24 cellular contexts compared by ENCODE assay signal in genomic region chr19:49479975-49480628, GRCh38. TPM values are rescaled to one million over a fixed set of nuclear protein-coding genes. Genes with fewer than 3 reads are reported as not detected.
A peak's percentile ranks its signal among the peaks of the same experiment; 100 is the strongest.
DNase-seq lines count a peak whose midpoint lies in the region; ATAC-seq, FAIRE-seq and TF ChIP-seq lines count a peak whose summit lies in the region.
"Had no signal": no experiment of that assay in that cellular context is flagged by ENCODE, and none has a peak within 500 bp of the region (broad histone marks: within the 10 kb centered on the region; RNA-seq: fewer than 3 reads in every experiment).

No MANE protein-coding gene starts in this region.

- H3K9ac ChIP-seq in K562 (ENCODE audit: insufficient read depth in 1 of 2, low read depth in 2 of 2, low read length in 2 of 2) = peak overlapping the region in 1 of 2 experiments; percentile 76; a peak in 1 of 4 replicates
- H3K9ac ChIP-seq: GM23248 had no signal

- no TSS peak for BruUV-seq in K562 (replicated peaks; lab: Mats Ljungman, UMichigan)

- TF ChIP-seq CTCF in K562 (IDR thresholded peaks at IDR 0.05 in 2 of 3, conservative IDR thresholded peaks at IDR 0.05 in 1 of 3; ENCODE audit: insufficient read depth in 2 of 3, low read depth in 1 of 3, low read length in 3 of 3) (no peak), ovary (IDR thresholded peaks at IDR 0.05) (no peak)

- CTCF ChIA-PET in T-cell (lab: Charles Lee) = interaction anchor here in 1 of 2 donors (0.6 kb wide), 1 partner anchor 10 kb away, joined by 10 read pairs; no protein-coding TSS in a partner anchor
- CTCF ChIA-PET in K562 (lab: Yijun Ruan, JAX; ENCODE audit: low intra/inter-chr PET ratio) = no interaction called here

- H3K4me1 ChIP-seq in K562 (replicated peaks in 1 of 2; ENCODE audit: control insufficient read depth in 2 of 2, insufficient read depth in 2 of 2, low read length in 2 of 2) (peaks cover 0 to 35% of the 10 kb centered on the region in 2 experiments; a peak in 3 of 5 replicates), ovary (ENCODE audit: insufficient read depth) (no peaks in the 10 kb centered on the region)
- H3K4me1 ChIP-seq: SJCRH30 had no signal

- intact Hi-C loops in K562 (cut with micrococcal nuclease) = no loop called here
- intact Hi-C loops in ovary (cut with DNase I) = loop anchor here in 2 of 4 donors (10.0 kb wide), 2 partner anchors 195 to 205 kb away; partner anchors contain the start of genes ADM5 (in 1 of the 2) and PRMT1 (in 1 of the 2)

- H3K27me3 ChIP-seq in K562 (ENCODE audit: control insufficient read depth in 2 of 2, insufficient read depth in 2 of 2, low read length in 2 of 2) (no peaks in the 10 kb centered on the region), ovary (no peaks in the 10 kb centered on the region)
- H3K27me3 ChIP-seq: MG63, SJCRH30 had no signal

- H3K4me3 ChIP-seq in K562 (no peak overlapping the region), ovary (no peak overlapping the region)
- H3K4me3 ChIP-seq: GM23248, MG63, SJCRH30 had no signal

- H3K9me3 Mint-ChIP-seq in activated T-cell treated with anti-CD3 and anti-CD28 coated beads, Interleukin-2, amount 50 U/mL, for 24 hours = no peaks in the 10 kb centered on the region
- H3K9me3 Mint-ChIP-seq in T-cell = no peaks in the 10 kb centered on the region
- H3K9me3 Mint-ChIP-seq in stimulated activated effector memory CD8-positive, alpha-beta T cell treated with anti-CD3 and anti-CD28 coated beads, Interleukin-12 subunit alpha, Interleukin-12 subunit beta, amount 100 ng/mL, for 72 hours = no peaks in the 10 kb centered on the region

- no peaks in the 10 kb centered on the region for H4K20me1 ChIP-seq in K562 (replicated peaks; ENCODE audit: control insufficient read depth, insufficient read depth, low read length)

- H3K9me3 ChIP-seq in K562 (replicated peaks; ENCODE audit: control insufficient read depth, insufficient read depth, low read depth, low read length) (no peaks in the 10 kb centered on the region), ovary (no peaks in the 10 kb centered on the region)
- H3K9me3 ChIP-seq: MG63, SJCRH30 had no signal

- FAIRE-seq in K562 (lab: Jason Lieb, UNC) = no peak
- FAIRE-seq: D721Med, RCC 7860 had no signal

- no peak for TF ChIP-seq POLR2A in K562 (conservative IDR thresholded peaks at IDR 0.05)
- TF ChIP-seq POLR2A in ovary (IDR thresholded peaks at IDR 0.05) = no peak

- H3K36me3 Mint-ChIP-seq in activated T-cell treated with anti-CD3 and anti-CD28 coated beads, Interleukin-2, amount 50 U/mL, for 24 hours (ENCODE audit: low read depth) = peaks cover 70% of the 10 kb centered on the region
- H3K36me3 Mint-ChIP-seq in T-cell = peaks cover 19% of the 10 kb centered on the region
- H3K36me3 Mint-ChIP-seq in stimulated activated effector memory CD8-positive, alpha-beta T cell treated with anti-CD3 and anti-CD28 coated beads, Interleukin-12 subunit alpha, Interleukin-12 subunit beta, amount 100 ng/mL, for 72 hours = peaks cover 99% of the 10 kb centered on the region

- POLR2A ChIA-PET in T-cell (lab: Charles Lee) (interaction anchor here (0.6 kb wide), 2 partner anchors 14 to 36 kb away, joined by 3 to 4 read pairs; no protein-coding TSS in a partner anchor), K562 (lab: Yijun Ruan, JAX) (interaction anchor here (1.7 to 2.4 kb wide), 2 partner anchors 9 to 16 kb away, joined by 5 to 9 read pairs; partner anchors contain the start of gene RPS11)

- TF ChIP-seq EP300 in K562 (IDR thresholded peaks at IDR 0.05; ENCODE audit: low read length) (no peak), ovary (IDR thresholded peaks at IDR 0.05) (no peak)

- H3K27me3 Mint-ChIP-seq in activated T-cell treated with anti-CD3 and anti-CD28 coated beads, Interleukin-2, amount 50 U/mL, for 24 hours = no peaks in the 10 kb centered on the region
- H3K27me3 Mint-ChIP-seq in T-cell = no peaks in the 10 kb centered on the region

- no peak for TF ChIP-seq RAD21 in K562 (CRISPR knock-in tag; conservative IDR thresholded peaks at IDR 0.05 in 1 of 2, IDR thresholded peaks at IDR 0.05 in 1 of 2)

- peaks cover 31% of the 10 kb centered on the region for H3K4me1 Mint-ChIP-seq in activated T-cell treated with anti-CD3 and anti-CD28 coated beads, Interleukin-2, amount 50 U/mL, for 24 hours (ENCODE audit: low read depth)
- H3K4me1 Mint-ChIP-seq in T-cell = peaks cover 25 to 44% (median 34%) of the 10 kb centered on the region in 3 donors
- H3K4me1 Mint-ChIP-seq in stimulated activated effector memory CD8-positive, alpha-beta T cell treated with anti-CD3 and anti-CD28 coated beads, Interleukin-12 subunit alpha, Interleukin-12 subunit beta, amount 100 ng/mL, for 72 hours = peaks cover 16% of the 10 kb centered on the region

- H2AFZ ChIP-seq in K562 (ENCODE audit: low read depth, low read length) = no peak overlapping the region
- H2AFZ ChIP-seq: GM23248 had no signal

- no peak overlapping the region for H3K4me2 ChIP-seq in K562 (ENCODE audit: insufficient read depth, low read length)

- no peaks in the 10 kb centered on the region for H3K9me1 ChIP-seq in K562 (ENCODE audit: control insufficient read depth, insufficient read depth, low read length)

- WGBS in K562 (ENCODE audit: insufficient coverage, low coverage, missing lambda C conversion rate) = 91% methylated on average over 10 of the region's 14 CpGs
- WGBS in ovary, 3 donors = 90 to 95% (median 90%) methylated on average over 14 of the region's 14 CpGs

- no peaks in the 10 kb centered on the region for H3K79me2 ChIP-seq in K562 (ENCODE audit: control insufficient read depth, insufficient read depth, low read length)

- in situ Hi-C loops in K562 (cut with MboI) = no loop called here

- H3K4me3 Mint-ChIP-seq in activated T-cell treated with anti-CD3 and anti-CD28 coated beads, Interleukin-2, amount 50 U/mL, for 24 hours = no peak overlapping the region
- peak overlapping the region in 1 of 3 donors; percentile 69 for H3K4me3 Mint-ChIP-seq in T-cell
- no peak overlapping the region for H3K4me3 Mint-ChIP-seq in stimulated activated effector memory CD8-positive, alpha-beta T cell treated with anti-CD3 and anti-CD28 coated beads, Interleukin-12 subunit alpha, Interleukin-12 subunit beta, amount 100 ng/mL, for 72 hours

- no peak for DNase-seq in activated T-cell treated with anti-CD3 and anti-CD28 coated beads, Interleukin-2, amount 50 U/mL, for 24 hours
- no peak for DNase-seq in activated T-cell treated with anti-CD3 and anti-CD28 coated beads, Interleukin-2, amount 50 U/mL, for 48 hours
- DNase-seq in T-cell (peak in 1 of 34 experiments; percentile 1), K562 (ENCODE audit: extremely low read depth in 1 of 4, low spot score in 3 of 4) (no peak), OCI-M1 (lab: John Stamatoyannopoulos, UW) (no peak), glomerular visceral epithelial cell (ENCODE audit: extremely low spot score) (no peak), ovary (no peak)
- DNase-seq in stimulated activated effector memory CD8-positive, alpha-beta T cell treated with anti-CD3 and anti-CD28 coated beads, Interleukin-12 subunit alpha, Interleukin-12 subunit beta, amount 100 ng/mL, for 72 hours (ENCODE audit: low spot score in 2 of 2) = no peak
- DNase-seq: 8988T, AML-193, C1 segment of cervical spinal cord, DMS53, GM23248, HCEC 1CT, Kasumi-1, MG63, NCI-H1417, NCI-H1694 treated with DMSO at 0.1 percent for 48 hours, NCI-H2081 treated with DMSO at 0.1 percent for 48 hours, NCI-H446, NCI-H526, SJCRH30 had no signal

- H3K27ac ChIP-seq in K562 (ENCODE audit: extremely low read depth, low read depth, low read length) (no peak overlapping the region), ovary (no peak overlapping the region)
- H3K27ac ChIP-seq: GM23248, SJCRH30 had no signal

- H3K36me3 ChIP-seq in K562 (ENCODE audit: control insufficient read depth, insufficient read depth, low read length) (no peaks in the 10 kb centered on the region), ovary (no peaks in the 10 kb centered on the region)
- H3K36me3 ChIP-seq: MG63, SJCRH30 had no signal

- H3K27ac Mint-ChIP-seq in activated T-cell treated with anti-CD3 and anti-CD28 coated beads, Interleukin-2, amount 50 U/mL, for 24 hours = peak overlapping the region; percentile 63
- peak overlapping the region; percentile 65 to 66 for H3K27ac Mint-ChIP-seq in T-cell
- H3K27ac Mint-ChIP-seq in stimulated activated effector memory CD8-positive, alpha-beta T cell treated with anti-CD3 and anti-CD28 coated beads, Interleukin-12 subunit alpha, Interleukin-12 subunit beta, amount 100 ng/mL, for 72 hours = peak overlapping the region; percentile 82

- ATAC-seq in T-cell (replicated peaks in 1 of 4) (no peak), K562 (no peak)
- ATAC-seq in stimulated activated effector memory CD8-positive, alpha-beta T cell treated with anti-CD3 and anti-CD28 coated beads, Interleukin-12 subunit alpha, Interleukin-12 subunit beta, amount 100 ng/mL, for 72 hours = no peak

RNA-seq across cellular contexts. Expression of gene FLT3LG, which starts 6.1 kb away (rescaled TPM):
- total RNA-seq in T-cell (100 to 1,000 TPM; 238 to 356 (median 260) TPM), K562 (2014; rRNA removed) (0.86 and 2.2 TPM in 2 replicates), K562 (2014; rRNA removed; fragmentation: Illumina TruSeq; extraction: Trizol) (0.35 and 1.1 TPM in 2 replicates), K562 (2015; rRNA removed; fragmentation: Illumina TruSeq; extraction: Trizol) (1.1 and 1.5 TPM in 2 replicates), K562 (2021) (5.0 and 6.4 TPM in 2 replicates), ovary (10 to 100 TPM in 5 of 7 donors, 1 to 10 TPM in 2; 5.1 to 15.2 (median 12.2) TPM)
- 5.7 and 5.8 TPM in 2 replicates for total RNA-seq in K562 (2011; cell fraction: chromatin; rRNA removed; ENCODE audit: low replicate concordance)
- 3.2 and 4.3 TPM in 2 replicates for total RNA-seq in K562 (2011; cell fraction: nucleolus; rRNA removed)
- 5.0 and 5.5 TPM in 2 replicates for total RNA-seq in K562 (2011; cell fraction: nucleoplasm; rRNA removed)
- polyA plus RNA-seq in K562 (2011; rRNA removed) (1.2 and 2.5 TPM in 2 replicates), K562 (2014; fragmentation: Illumina TruSeq; extraction: Trizol) (1.4 and 3.4 TPM in 2 replicates), K562 (2014; fragmentation: Nextera tagmentation; extraction: Ambion mirVana) (under 1 TPM; 0.31 to 0.49 TPM), K562 (2014; rRNA removed) (2.8 and 4.2 TPM in 2 replicates), ovary (10 to 100 TPM in 1 of 2 donors, 1 to 10 TPM in 1; 3.9 to 15.3 TPM)
- 1.7 and 5.8 TPM in 2 replicates for polyA plus RNA-seq in K562 (2011; cell fraction: cytosol; rRNA removed)
- polyA plus RNA-seq in K562 (2011; cell fraction: nucleus; rRNA removed) = 2.3 and 4.0 TPM in 2 replicates
- 5.5 and 15.1 TPM in 2 replicates for polyA plus RNA-seq in K562 (2012)
- 0.24 and 0.95 TPM in 2 replicates for polyA minus RNA-seq in K562 (2011; rRNA and poly(A)+ RNA removed)
- 2.0 TPM in 1 of 2 replicates, not detected in the other for polyA minus RNA-seq in K562 (2011; cell fraction: cytosol; rRNA and poly(A)+ RNA removed)
- polyA minus RNA-seq in K562 (2011; cell fraction: nucleus; rRNA and poly(A)+ RNA removed) = 0.54 and 1.6 TPM in 2 replicates

RNA-seq across cellular contexts. Expression of gene RPL13A, which starts 7.3 kb away (rescaled TPM):
- total RNA-seq in T-cell = 1,000 to 10,000 TPM; 5,307 to 6,396 (median 5,878) TPM
- total RNA-seq in K562 (2011; cell fraction: chromatin; rRNA removed; ENCODE audit: low replicate concordance) = 424 and 920 TPM in 2 replicates
- total RNA-seq in K562 (2011; cell fraction: nucleolus; rRNA removed) = 1,992 and 2,335 TPM in 2 replicates
- total RNA-seq in K562 (2011; cell fraction: nucleoplasm; rRNA removed) = 1,435 and 2,039 TPM in 2 replicates
- 4,435 and 4,908 TPM in 2 replicates for total RNA-seq in K562 (2014; rRNA removed)
- 1,693 and 1,744 TPM in 2 replicates for total RNA-seq in K562 (2014; rRNA removed; fragmentation: Illumina TruSeq; extraction: Trizol)
- 2,336 and 2,363 TPM in 2 replicates for total RNA-seq in K562 (2015; rRNA removed; fragmentation: Illumina TruSeq; extraction: Trizol)
- total RNA-seq in K562 (2021) = 3,484 and 3,598 TPM in 2 replicates
- 3,377 and 4,740 TPM in 2 replicates for polyA plus RNA-seq in K562 (2011; rRNA removed)
- polyA plus RNA-seq in K562 (2011; cell fraction: cytosol; rRNA removed) = 4,156 and 5,491 TPM in 2 replicates
- 2,583 and 2,819 TPM in 2 replicates for polyA plus RNA-seq in K562 (2011; cell fraction: nucleus; rRNA removed)
- polyA plus RNA-seq in K562 (2012) = 5,015 and 6,183 TPM in 2 replicates
- polyA plus RNA-seq in K562 (2014; fragmentation: Illumina TruSeq; extraction: Trizol) = 2,949 and 2,951 TPM in 2 replicates
- 1,000 to 10,000 TPM; 2,516 to 2,665 TPM for polyA plus RNA-seq in K562 (2014; fragmentation: Nextera tagmentation; extraction: Ambion mirVana)
- 5,374 and 5,482 TPM in 2 replicates for polyA plus RNA-seq in K562 (2014; rRNA removed)
- polyA minus RNA-seq in K562 (2011; rRNA and poly(A)+ RNA removed) = 823 and 942 TPM in 2 replicates
- 967 and 1,445 TPM in 2 replicates for polyA minus RNA-seq in K562 (2011; cell fraction: cytosol; rRNA and poly(A)+ RNA removed)
- 1,358 and 2,443 TPM in 2 replicates for polyA minus RNA-seq in K562 (2011; cell fraction: nucleus; rRNA and poly(A)+ RNA removed)
- total RNA-seq in ovary = 1,000 to 10,000 TPM; 4,998 to 9,736 (median 6,664) TPM
- 1,000 to 10,000 TPM; 3,682 to 6,907 TPM for polyA plus RNA-seq in ovary

RNA-seq across cellular contexts. Expression of gene RPS11, which starts 16.1 kb away (rescaled TPM):
- total RNA-seq in T-cell (1,000 to 10,000 TPM; 2,401 to 3,215 (median 2,914) TPM), K562 (2014; rRNA removed) (4,429 and 4,457 TPM in 2 replicates), K562 (2014; rRNA removed; fragmentation: Illumina TruSeq; extraction: Trizol) (3,727 and 4,095 TPM in 2 replicates), K562 (2015; rRNA removed; fragmentation: Illumina TruSeq; extraction: Trizol) (4,584 and 4,811 TPM in 2 replicates), K562 (2021) (2,569 and 2,586 TPM in 2 replicates), ovary (over 10,000 TPM in 2 of 7 donors, 1,000 to 10,000 TPM in 5; 2,881 to 13,366 (median 4,211) TPM)
- total RNA-seq in K562 (2011; cell fraction: chromatin; rRNA removed; ENCODE audit: low replicate concordance) = 240 and 424 TPM in 2 replicates
- 713 and 872 TPM in 2 replicates for total RNA-seq in K562 (2011; cell fraction: nucleolus; rRNA removed)
- 819 and 1,369 TPM in 2 replicates for total RNA-seq in K562 (2011; cell fraction: nucleoplasm; rRNA removed)
- polyA plus RNA-seq in K562 (2011; rRNA removed) (3,634 and 4,412 TPM in 2 replicates), K562 (2014; fragmentation: Illumina TruSeq; extraction: Trizol) (9,049 and 9,152 TPM in 2 replicates), K562 (2014; fragmentation: Nextera tagmentation; extraction: Ambion mirVana) (1,000 to 10,000 TPM; 3,635 to 4,338 TPM), K562 (2014; rRNA removed) (4,533 and 5,388 TPM in 2 replicates), ovary (1,000 to 10,000 TPM; 8,754 to 9,572 TPM)
- polyA plus RNA-seq in K562 (2011; cell fraction: cytosol; rRNA removed) = 6,629 and 8,365 TPM in 2 replicates
- 1,560 and 2,176 TPM in 2 replicates for polyA plus RNA-seq in K562 (2011; cell fraction: nucleus; rRNA removed)
- 4,370 and 4,381 TPM in 2 replicates for polyA plus RNA-seq in K562 (2012)
- polyA minus RNA-seq in K562 (2011; rRNA and poly(A)+ RNA removed) = 1,200 and 1,243 TPM in 2 replicates
- polyA minus RNA-seq in K562 (2011; cell fraction: cytosol; rRNA and poly(A)+ RNA removed) = 776 and 786 TPM in 2 replicates
- 241 and 515 TPM in 2 replicates for polyA minus RNA-seq in K562 (2011; cell fraction: nucleus; rRNA and poly(A)+ RNA removed)

RNA-seq across cellular contexts. Expression of gene ALDH16A1, which starts 27.1 kb away (rescaled TPM):
- total RNA-seq in T-cell (10 to 100 TPM; 32.8 to 57.2 (median 46.3) TPM), K562 (2014; rRNA removed) (46.2 and 52.2 TPM in 2 replicates), K562 (2014; rRNA removed; fragmentation: Illumina TruSeq; extraction: Trizol) (2.1 and 2.4 TPM in 2 replicates), K562 (2015; rRNA removed; fragmentation: Illumina TruSeq; extraction: Trizol) (17.0 and 18.6 TPM in 2 replicates), K562 (2021) (36.9 and 40.3 TPM in 2 replicates), ovary (10 to 100 TPM; 15.8 to 24.2 (median 20.2) TPM)
- 12.5 and 54.5 TPM in 2 replicates for total RNA-seq in K562 (2011; cell fraction: chromatin; rRNA removed; ENCODE audit: low replicate concordance)
- total RNA-seq in K562 (2011; cell fraction: nucleolus; rRNA removed) = 31.5 and 38.2 TPM in 2 replicates
- total RNA-seq in K562 (2011; cell fraction: nucleoplasm; rRNA removed) = 31.5 and 34.9 TPM in 2 replicates
- polyA plus RNA-seq in K562 (2011; rRNA removed) (7.6 and 12.4 TPM in 2 replicates), K562 (2014; fragmentation: Illumina TruSeq; extraction: Trizol) (2.2 and 8.9 TPM in 2 replicates), K562 (2014; fragmentation: Nextera tagmentation; extraction: Ambion mirVana) (1 to 10 TPM; 2.8 to 3.3 TPM), K562 (2014; rRNA removed) (29.7 and 31.7 TPM in 2 replicates), ovary (10 to 100 TPM in 1 of 2 donors, under 1 TPM in 1; 0.93 to 22.5 TPM)
- 14.7 and 45.1 TPM in 2 replicates for polyA plus RNA-seq in K562 (2011; cell fraction: cytosol; rRNA removed)
- 30.5 and 50.7 TPM in 2 replicates for polyA plus RNA-seq in K562 (2011; cell fraction: nucleus; rRNA removed)
- 26.1 and 43.4 TPM in 2 replicates for polyA plus RNA-seq in K562 (2012)
- 3.5 and 5.4 TPM in 2 replicates for polyA minus RNA-seq in K562 (2011; rRNA and poly(A)+ RNA removed)
- polyA minus RNA-seq in K562 (2011; cell fraction: cytosol; rRNA and poly(A)+ RNA removed) = 22.0 and 25.8 TPM in 2 replicates
- polyA minus RNA-seq in K562 (2011; cell fraction: nucleus; rRNA and poly(A)+ RNA removed) = 6.6 and 9.0 TPM in 2 replicates

RNA-seq across cellular contexts. Expression of gene PIH1D1, which starts 28.5 kb away (rescaled TPM):
- total RNA-seq in T-cell (100 to 1,000 TPM; 122 to 196 (median 163) TPM), K562 (2014; rRNA removed) (224 and 233 TPM in 2 replicates), K562 (2014; rRNA removed; fragmentation: Illumina TruSeq; extraction: Trizol) (102 and 112 TPM in 2 replicates), K562 (2015; rRNA removed; fragmentation: Illumina TruSeq; extraction: Trizol) (120 and 125 TPM in 2 replicates), K562 (2021) (161 and 164 TPM in 2 replicates), ovary (10 to 100 TPM; 42.6 to 69.4 (median 58.5) TPM)
- 153 and 228 TPM in 2 replicates for total RNA-seq in K562 (2011; cell fraction: chromatin; rRNA removed; ENCODE audit: low replicate concordance)
- 123 and 143 TPM in 2 replicates for total RNA-seq in K562 (2011; cell fraction: nucleolus; rRNA removed)
- 145 and 152 TPM in 2 replicates for total RNA-seq in K562 (2011; cell fraction: nucleoplasm; rRNA removed)
- polyA plus RNA-seq in K562 (2011; rRNA removed) (137 and 156 TPM in 2 replicates), K562 (2014; fragmentation: Illumina TruSeq; extraction: Trizol) (137 and 156 TPM in 2 replicates), K562 (2014; fragmentation: Nextera tagmentation; extraction: Ambion mirVana) (10 to 100 TPM; 26.5 to 48.0 TPM), K562 (2014; rRNA removed) (199 and 221 TPM in 2 replicates), ovary (10 to 100 TPM; 28.6 to 63.5 TPM)
- 171 and 200 TPM in 2 replicates for polyA plus RNA-seq in K562 (2011; cell fraction: cytosol; rRNA removed)
- polyA plus RNA-seq in K562 (2011; cell fraction: nucleus; rRNA removed) = 229 and 274 TPM in 2 replicates
- polyA plus RNA-seq in K562 (2012) = 153 and 156 TPM in 2 replicates
- polyA minus RNA-seq in K562 (2011; rRNA and poly(A)+ RNA removed) = 105 and 146 TPM in 2 replicates
- polyA minus RNA-seq in K562 (2011; cell fraction: cytosol; rRNA and poly(A)+ RNA removed) = 63.5 and 65.9 TPM in 2 replicates
- 52.0 and 62.1 TPM in 2 replicates for polyA minus RNA-seq in K562 (2011; cell fraction: nucleus; rRNA and poly(A)+ RNA removed)

Comparison
In these comparisons a context has a peak if more than half of its experiments do, and no peak if none do; other contexts are left out.
1. RNA of gene FLT3LG, which starts 6.1 kb away (total RNA-seq): 238 to 356 TPM in T-cell; 5.1 to 15.2 TPM in ovary and 0.35 to 6.4 TPM in K562; every median in the first group is over 10 times any median in the second.
2. Peak in every context shown above with its lines, with median percentiles within 50 percentile points of each other: H3K27ac Mint-ChIP-seq.